In genomic region chr2:111161971-111162370, GRCh38 we compare ENCODE assay signal across 14 cellular contexts. TPM values are rescaled to one million over a fixed set of nuclear protein-coding genes. Genes with fewer than 3 reads are reported as not detected.
DNase-seq lines count a peak whose midpoint lies in the region; ATAC-seq and TF ChIP-seq lines count a peak whose summit lies in the region.
"Had no signal": no experiment of that assay in that cellular context is flagged by ENCODE, and none has a peak within 500 bp of the region (broad histone marks: within the 10 kb centered on the region; RNA-seq: fewer than 3 reads in every experiment).

No MANE protein-coding gene starts in this region.

- peak overlapping the region in 2 of 5 experiments; percentile 61 to 67 for H3K4me3 Mint-ChIP-seq in brain
- H3K4me3 Mint-ChIP-seq: H9 had no signal

- no peaks in the 10 kb centered on the region for H3K9me3 ChIP-seq in right atrium auricular region
- H3K9me3 ChIP-seq: A549, adrenal gland had no signal

- H3K27me3 Mint-ChIP-seq in brain: peaks cover 3% of the 10 kb centered on the region
- H3K27me3 Mint-ChIP-seq: progenitor cell of endocrine pancreas had no signal

- H3K27me3 ChIP-seq in right atrium auricular region: no peaks in the 10 kb centered on the region
- H3K27me3 ChIP-seq: adrenal gland had no signal

- H3K27ac Mint-ChIP-seq in brain: peak overlapping the region in 4 of 5 experiments; percentile 53 to 90 (median 83)

- no peak overlapping the region for H3K27ac ChIP-seq in right atrium auricular region
- H3K27ac ChIP-seq: adrenal gland had no signal

- H3K4me1 ChIP-seq in right atrium auricular region: peaks cover 0 to 42% of the 10 kb centered on the region in 2 donors
- H3K4me1 ChIP-seq: adrenal gland had no signal

- DNase-seq in Right ventricle myocardium superior: peak; percentile 77
- no peak for DNase-seq in right atrium auricular region (ENCODE audit: low spot score)
- peak; percentile 24 for DNase-seq in middle frontal gyrus (ENCODE audit: extremely low spot score, low spot score)
- DNase-seq in RKO (ENCODE audit: low spot score): no peak
- no peak for DNase-seq in COLO829 (ENCODE audit: low spot score)
- DNase-seq: activated CD8-positive, alpha-beta memory T cell treated with anti-CD3 and anti-CD28 coated beads, Interleukin-2, amount 50 U/mL, for 48 hours; adrenal gland; H9; mesendoderm had no signal

- peaks cover 73% of the 10 kb centered on the region for H3K4me1 Mint-ChIP-seq in brain

- no peaks in the 10 kb centered on the region for H3K9me3 Mint-ChIP-seq in brain
- H3K9me3 Mint-ChIP-seq: H9 had no signal

- intact Hi-C loops in Right ventricle myocardium superior (cut with DNase I): no loop called here

- TF ChIP-seq CTCF in right atrium auricular region (IDR thresholded peaks at IDR 0.05) (no peak), brain (conservative IDR thresholded peaks at IDR 0.05) (no peak)

- H3K36me3 Mint-ChIP-seq in brain: peaks cover 25% of the 10 kb centered on the region

- H3K4me3 ChIP-seq in right atrium auricular region: no peak overlapping the region
- H3K4me3 ChIP-seq: A549, adrenal gland had no signal

- H3K36me3 ChIP-seq in right atrium auricular region: peaks cover 4% of the 10 kb centered on the region

- ATAC-seq in Right ventricle myocardium superior (ENCODE audit: poor library complexity) (peak; percentile 94), HG02798 (IDR thresholded peaks at IDR 0.05; ENCODE audit: poor library complexity, unreplicated experiment) (no peak), GM21723 (IDR thresholded peaks at IDR 0.05; ENCODE audit: unreplicated experiment) (no peak)
- ATAC-seq: A549 had no signal

RNA-seq across cellular contexts. Expression of gene BCL2L11, which starts 41.3 kb away (rescaled TPM):
- total RNA-seq in Right ventricle myocardium superior (10.8 TPM), right atrium auricular region (10 to 100 TPM in 1 of 2 donors, 1 to 10 TPM in 1; 9.2 to 14.0 TPM)
- polyA plus RNA-seq in brain (ENCODE audit: insufficient read depth, low read depth, low replicate concordance): 16.3 TPM

Comparison
In these comparisons a context has a peak if more than half of its experiments do, and no peak if none do; other contexts are left out.
1. DNase-seq: peak in Right ventricle myocardium superior (single experiment) and middle frontal gyrus (single experiment); none in right atrium auricular region (single experiment), RKO (single experiment) and COLO829 (single experiment).